8 cellular contexts compared by ENCODE assay signal in the genomic region with DNA sequence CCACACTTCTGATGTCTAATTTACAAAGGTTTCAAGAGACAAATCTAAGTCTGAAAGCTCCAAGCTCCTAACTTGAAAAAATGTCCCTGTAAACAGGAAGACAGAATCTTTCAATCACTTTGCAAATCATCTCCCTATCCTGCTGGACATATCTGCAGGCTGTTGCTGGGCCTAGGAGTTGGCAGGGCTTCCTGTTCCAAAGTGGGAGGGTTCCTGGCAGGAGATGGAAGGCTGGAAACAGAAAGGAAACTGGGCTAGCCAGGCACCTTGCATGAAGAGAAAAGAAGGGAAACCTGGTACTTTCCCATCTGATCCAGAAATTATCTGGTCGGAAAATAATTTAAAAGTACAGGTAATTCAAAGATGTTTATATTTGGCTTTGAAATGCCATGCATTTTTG.
DNase-seq lines count a peak whose midpoint lies in the region; ATAC-seq and TF ChIP-seq lines count a peak whose summit lies in the region.

No MANE protein-coding gene starts in this region.

- no peaks in the 10 kb centered on the region for H3K9me3 ChIP-seq in osteoblast (ENCODE audit: low read depth, low read length)

- peaks cover 22% of the 10 kb centered on the region for H3K4me1 ChIP-seq in osteoblast (ENCODE audit: insufficient read depth, low read length)

- peaks cover 8% of the 10 kb centered on the region for H3K79me2 ChIP-seq in osteoblast (ENCODE audit: insufficient read depth, low read length)

- DNase-seq in DMS 273 (lab: John Stamatoyannopoulos, UW; ENCODE audit: unreplicated experiment) (peak; percentile 90), RPMI7951 (ENCODE audit: low read depth) (peak; percentile 71), fibroblast of peridontal ligament (ENCODE audit: extremely low read depth) (peak; percentile 69), osteoblast (ENCODE audit: insufficient read length, low spot score, missing footprints) (peak; percentile 87), activated gamma-delta T cell treated with Interleukin-2 at 50 U/mL for 16 hours (no peak), NCI-H1436 (lab: John Stamatoyannopoulos, UW) (no peak)
- DNase-seq in activated CD8-positive, alpha-beta memory T cell treated with anti-CD3 and anti-CD28 coated beads for 24 hours = no peak

- H3K4me2 ChIP-seq in osteoblast (ENCODE audit: insufficient read depth, low read length) = peak overlapping the region; percentile 85

- no peak for TF ChIP-seq CTCF in osteoblast (IDR thresholded peaks at IDR 0.05; ENCODE audit: extremely low read depth, low read depth, low read length)

- H4K20me1 ChIP-seq in osteoblast (ENCODE audit: insufficient read depth, low read length) = no peaks in the 10 kb centered on the region

- no peak for ATAC-seq in GM21526 (IDR thresholded peaks at IDR 0.05; ENCODE audit: low FRiP score, unreplicated experiment)

- H3K36me3 ChIP-seq in osteoblast (ENCODE audit: insufficient read depth, low read length) = no peaks in the 10 kb centered on the region

- peak overlapping the region; percentile 10 for H2AFZ ChIP-seq in osteoblast (ENCODE audit: low read length)

- H3K27me3 ChIP-seq in osteoblast (ENCODE audit: insufficient read depth, low read length) = no peaks in the 10 kb centered on the region

- H3K4me3 ChIP-seq in osteoblast (ENCODE audit: insufficient read depth, low read length) = no peak overlapping the region

- H3K27ac ChIP-seq in osteoblast (ENCODE audit: low read depth, low read length) = peak overlapping the region; percentile 93

Comparison
In these comparisons a context has a peak if more than half of its experiments do, and no peak if none do; other contexts are left out.
1. DNase-seq: peak in DMS 273 (single experiment), RPMI7951 (single experiment), fibroblast of peridontal ligament (single experiment) and osteoblast (single experiment); none in activated gamma-delta T cell treated with Interleukin-2 at 50 U/mL for 16 hours (single experiment), NCI-H1436 (single experiment) and activated CD8-positive, alpha-beta memory T cell treated with anti-CD3 and anti-CD28 coated beads for 24 hours (single experiment).